In genomic region chr11:47406896-47407745, GRCh38 we compare ENCODE assay signal across 8 cellular contexts. TPM values are rescaled to one million over a fixed set of nuclear protein-coding genes. Genes with fewer than 3 reads are reported as not detected.
DNase-seq lines count a peak whose midpoint lies in the region; ATAC-seq and TF ChIP-seq lines count a peak whose summit lies in the region.

No MANE protein-coding gene starts in this region.

- peak overlapping the region; percentile 81 to 91 for H3K4me3 Mint-ChIP-seq in CD14-positive monocyte
- peak overlapping the region; percentile 76 to 94 (median 87) for H3K4me3 Mint-ChIP-seq in naive thymus-derived CD8-positive, alpha-beta T cell

- intact Hi-C loops in CD14-positive monocyte (cut with micrococcal nuclease): no loop called here

- H3K27me3 Mint-ChIP-seq in CD14-positive monocyte (ENCODE audit: low read depth in 3 of 3): peaks cover 0 to 2% (median 1%) of the 10 kb centered on the region in 3 donors
- no peaks in the 10 kb centered on the region for H3K27me3 Mint-ChIP-seq in naive thymus-derived CD8-positive, alpha-beta T cell

- no peaks in the 10 kb centered on the region for H3K9me3 Mint-ChIP-seq in CD14-positive monocyte
- H3K9me3 Mint-ChIP-seq in naive thymus-derived CD8-positive, alpha-beta T cell: no peaks in the 10 kb centered on the region

- TF ChIP-seq CTCF in CD14-positive monocyte (IDR thresholded peaks at IDR 0.05) (no peak), NB4 (IDR thresholded peaks at IDR 0.05; ENCODE audit: low read depth, low read length) (no peak), coronary artery (IDR thresholded peaks at IDR 0.05) (no peak)

- peaks cover 37% of the 10 kb centered on the region for H3K4me1 Mint-ChIP-seq in CD14-positive monocyte
- H3K4me1 Mint-ChIP-seq in naive thymus-derived CD8-positive, alpha-beta T cell: peaks cover 5 to 31% (median 26%) of the 10 kb centered on the region in 4 donors

- H3K36me3 Mint-ChIP-seq in CD14-positive monocyte: no peaks in the 10 kb centered on the region
- no peaks in the 10 kb centered on the region for H3K36me3 Mint-ChIP-seq in naive thymus-derived CD8-positive, alpha-beta T cell

- peak overlapping the region; percentile 93 to 100 for H3K27ac ChIP-seq in coronary artery

- H3K4me3 ChIP-seq in NB4 (ENCODE audit: low read depth, low read length) (peak overlapping the region; percentile 65), coronary artery (peak overlapping the region; percentile 99)

- POLR2A ChIA-PET in naive thymus-derived CD8-positive, alpha-beta T cell (lab: Charles Lee): interaction anchor here (0.9 to 5.9 kb wide), 9 partner anchors 8 to 114 kb away, joined by 3 to 57 read pairs (median 12); partner anchors contain the start of genes PSMC3 and SPI1

- DNase-seq in CD14-positive monocyte (ENCODE audit: low spot score) (no peak), NB4 (ENCODE audit: low read depth) (peak; percentile 38), coronary artery (ENCODE audit: low spot score) (no peak)
- no peak for DNase-seq in naive thymus-derived CD8-positive, alpha-beta T cell

- peak overlapping the region; percentile 98 to 100 (median 98) for H3K27ac Mint-ChIP-seq in CD14-positive monocyte
- peak overlapping the region; percentile 86 to 96 (median 94) for H3K27ac Mint-ChIP-seq in naive thymus-derived CD8-positive, alpha-beta T cell

- ATAC-seq in naive thymus-derived CD8-positive, alpha-beta T cell: no peak
- ATAC-seq in GM21529 (IDR thresholded peaks at IDR 0.05; ENCODE audit: unreplicated experiment): no peak
- ATAC-seq in HG02678 (IDR thresholded peaks at IDR 0.05; ENCODE audit: unreplicated experiment): no peak
- no peak for ATAC-seq in GM18909 (IDR thresholded peaks at IDR 0.05; ENCODE audit: poor library complexity, unreplicated experiment)
- ATAC-seq in HG03025 (IDR thresholded peaks at IDR 0.05; ENCODE audit: low FRiP score, unreplicated experiment): no peak

- no peak for TF ChIP-seq POLR2A in NB4 (IDR thresholded peaks at IDR 0.05; ENCODE audit: extremely low read depth, insufficient read length)

RNA-seq across cellular contexts. Expression of gene SLC39A13, which starts 1.3 kb away (rescaled TPM):
- polyA plus RNA-seq in CD14-positive monocyte: 1 to 10 TPM; 4.8 to 5.9 TPM
- total RNA-seq in naive thymus-derived CD8-positive, alpha-beta T cell: 10 to 100 TPM; 63.2 to 63.9 TPM
- polyA plus RNA-seq in naive thymus-derived CD8-positive, alpha-beta T cell: 10 to 100 TPM; 23.8 to 41.9 (median 24.4) TPM

RNA-seq across cellular contexts. Expression of gene PSMC3, which starts 19.1 kb away (rescaled TPM):
- polyA plus RNA-seq in CD14-positive monocyte: 10 to 100 TPM; 89.5 to 97.4 TPM
- total RNA-seq in naive thymus-derived CD8-positive, alpha-beta T cell: 10 to 100 TPM; 58.4 to 60.0 TPM
- 100 to 1,000 TPM in 1 of 3 donors, 10 to 100 TPM in 2; 91.5 to 106 (median 94.0) TPM for polyA plus RNA-seq in naive thymus-derived CD8-positive, alpha-beta T cell

RNA-seq across cellular contexts. Expression of gene SPI1, which starts 28.8 kb away (rescaled TPM):
- polyA plus RNA-seq in CD14-positive monocyte: 100 to 1,000 TPM; 156 to 223 TPM
- total RNA-seq in naive thymus-derived CD8-positive, alpha-beta T cell: 1 to 10 TPM; 3.4 to 4.7 TPM
- polyA plus RNA-seq in naive thymus-derived CD8-positive, alpha-beta T cell: not detected

RNA-seq across cellular contexts. Expression of gene RAPSN, which starts 41.8 kb away (rescaled TPM):
- polyA plus RNA-seq in CD14-positive monocyte: not detected
- total RNA-seq in naive thymus-derived CD8-positive, alpha-beta T cell: 1 to 10 TPM; 1.3 to 1.5 TPM
- not detected for polyA plus RNA-seq in naive thymus-derived CD8-positive, alpha-beta T cell

RNA-seq across cellular contexts. Expression of gene MYBPC3, which starts 54.6 kb away (rescaled TPM):
- polyA plus RNA-seq in CD14-positive monocyte: under 1 TPM in 1 of 2 donors, not detected in 1; 0.03 TPM
- under 1 TPM in 1 of 2 experiments, not detected in 1; 0.16 TPM for total RNA-seq in naive thymus-derived CD8-positive, alpha-beta T cell
- not detected for polyA plus RNA-seq in naive thymus-derived CD8-positive, alpha-beta T cell

Comparison
In these comparisons a context has a peak if more than half of its experiments do, and no peak if none do; other contexts are left out.
1. RNA of gene SPI1, which starts 28.8 kb away (polyA plus RNA-seq): 156 to 223 TPM in CD14-positive monocyte; not detected in naive thymus-derived CD8-positive, alpha-beta T cell; every median in the first group is over 100 times any median in the second.